In genomic region chr11:70637949-70638598, GRCh38 we compare ENCODE assay signal across 25 cellular contexts.
A peak's percentile ranks its signal among the peaks of the same experiment; 100 is the strongest.
DNase-seq lines count a peak whose midpoint lies in the region; ATAC-seq and TF ChIP-seq lines count a peak whose summit lies in the region.
"Had no signal": no experiment of that assay in that cellular context is flagged by ENCODE, and none has a peak within 500 bp of the region (broad histone marks: within the 10 kb centered on the region; RNA-seq: fewer than 3 reads in every experiment).

No MANE protein-coding gene starts in this region.

- peaks cover 0 to 8% of the 10 kb centered on the region in 2 donors for H3K27me3 Mint-ChIP-seq in natural killer cell treated with Interleukin-12 subunit alpha and Interleukin-12 subunit beta and Interleukin-15 and Interleukin-18, amount 100 ng/mL, for 72 hours
- H3K27me3 Mint-ChIP-seq: CD4-positive, CD25-positive, alpha-beta regulatory T cell had no signal

- POLR2A ChIA-PET in OCI-LY7 (lab: Charles Lee): no interaction called here

- H3K4me1 ChIP-seq in OCI-LY7 (ENCODE audit: insufficient read depth, low read length, poor library complexity, severe bottlenecking): no peaks in the 10 kb centered on the region
- H3K4me1 ChIP-seq: heart left ventricle, sigmoid colon, stomach, upper lobe of left lung had no signal

- no peak overlapping the region for H2AFZ ChIP-seq in OCI-LY7 (ENCODE audit: low read length)

- no peak overlapping the region for H3K4me3 ChIP-seq in OCI-LY7 (ENCODE audit: low read depth, low read length, poor library complexity, severe bottlenecking)
- H3K4me3 ChIP-seq: cardiac muscle cell, heart left ventricle, sigmoid colon, stomach, upper lobe of left lung had no signal

- peak; percentile 18 for DNase-seq in RPMI7951 (ENCODE audit: low read depth)
- peak; percentile 68 for DNase-seq in ecto neural progenitor cell (ENCODE audit: low spot score)
- DNase-seq in myocyte (ENCODE audit: low read depth): peak; percentile 71
- DNase-seq in superior temporal gyrus (ENCODE audit: extremely low spot score): peak; percentile 86
- DNase-seq in OCI-LY7 (ENCODE audit: low spot score): no peak
- no peak for DNase-seq in natural killer cell treated with Interleukin-12 subunit alpha and Interleukin-12 subunit beta and Interleukin-15 and Interleukin-18, amount 100 ng/mL, for 72 hours (ENCODE audit: low spot score)
- no peak for DNase-seq in Right ventricle myocardium superior
- DNase-seq in epidermal melanocyte (ENCODE audit: insufficient read length, low spot score): no peak
- DNase-seq: activated CD4-positive, alpha-beta T cell treated with anti-CD3 and anti-CD28 coated beads, Interleukin-2, amount 50 U/mL, for 1 hour; activated CD8-positive, alpha-beta memory T cell treated with anti-CD3 and anti-CD28 coated beads, Interleukin-2, amount 10 ng/mL, durations not matched to agents 7 days and 5 days; activated naive CD4-positive, alpha-beta T cell treated with anti-CD3 and anti-CD28 coated beads for 36 hours; CD4-positive, CD25-positive, alpha-beta regulatory T cell; heart left ventricle; left colon; mesendoderm; MV-4-11; naive thymus-derived CD8-positive, alpha-beta T cell; NCI-H2171; NCI-H524 treated with DMSO at 0.1 percent for 48 hours; sigmoid colon; stomach; upper lobe of left lung had no signal

- no peaks in the 10 kb centered on the region for H3K9me2 ChIP-seq in OCI-LY7 (ENCODE audit: insufficient read depth, low read length)

- H3K27ac Mint-ChIP-seq in natural killer cell treated with Interleukin-12 subunit alpha and Interleukin-12 subunit beta and Interleukin-15 and Interleukin-18, amount 100 ng/mL, for 72 hours: no peak overlapping the region
- H3K27ac Mint-ChIP-seq: activated CD8-positive, alpha-beta memory T cell treated with anti-CD3 and anti-CD28 coated beads, Interleukin-2, amount 10 ng/mL, durations not matched to agents 7 days and 5 days; activated naive CD4-positive, alpha-beta T cell treated with anti-CD3 and anti-CD28 coated beads for 36 hours; CD4-positive, CD25-positive, alpha-beta regulatory T cell; naive thymus-derived CD8-positive, alpha-beta T cell; T-helper 2 cell treated with Interferon-gamma antibody and Interleukin-4, amounts not matched to agents 5 μg/mL and 100 μg/mL, for 36 hours had no signal

- no peaks in the 10 kb centered on the region for H3K36me3 Mint-ChIP-seq in natural killer cell treated with Interleukin-12 subunit alpha and Interleukin-12 subunit beta and Interleukin-15 and Interleukin-18, amount 100 ng/mL, for 72 hours
- H3K36me3 Mint-ChIP-seq: activated CD8-positive, alpha-beta memory T cell treated with anti-CD3 and anti-CD28 coated beads, Interleukin-2, amount 10 ng/mL, durations not matched to agents 7 days and 5 days; CD4-positive, CD25-positive, alpha-beta regulatory T cell; naive thymus-derived CD8-positive, alpha-beta T cell had no signal

- H3K4me2 ChIP-seq in OCI-LY7 (ENCODE audit: low read length): no peak overlapping the region

- H4K20me1 ChIP-seq in OCI-LY7 (ENCODE audit: insufficient read depth, low read length): no peaks in the 10 kb centered on the region

- no peaks in the 10 kb centered on the region for H3K79me2 ChIP-seq in OCI-LY7 (ENCODE audit: insufficient read depth, low read depth, low read length)

- no peak overlapping the region for H3K27ac ChIP-seq in OCI-LY7 (ENCODE audit: low read depth, low read length, poor library complexity, severe bottlenecking)
- H3K27ac ChIP-seq: cardiac muscle cell, heart left ventricle, sigmoid colon, stomach, upper lobe of left lung, VCaP had no signal

- no peak overlapping the region for H3K4me3 Mint-ChIP-seq in natural killer cell treated with Interleukin-12 subunit alpha and Interleukin-12 subunit beta and Interleukin-15 and Interleukin-18, amount 100 ng/mL, for 72 hours
- H3K4me3 Mint-ChIP-seq: activated CD8-positive, alpha-beta memory T cell treated with anti-CD3 and anti-CD28 coated beads, Interleukin-2, amount 10 ng/mL, durations not matched to agents 7 days and 5 days; activated naive CD4-positive, alpha-beta T cell treated with anti-CD3 and anti-CD28 coated beads for 36 hours; naive thymus-derived CD8-positive, alpha-beta T cell; T-helper 2 cell treated with Interferon-gamma antibody and Interleukin-4, amounts not matched to agents 5 μg/mL and 100 μg/mL, for 36 hours had no signal

- CTCF ChIA-PET in OCI-LY7 (lab: Charles Lee; ENCODE audit: unreplicated experiment): no interaction called here

- no peaks in the 10 kb centered on the region for H3K9me3 ChIP-seq in OCI-LY7 (ENCODE audit: low read length)
- H3K9me3 ChIP-seq: heart left ventricle, sigmoid colon, stomach, upper lobe of left lung had no signal

- ATAC-seq in natural killer cell treated with Interleukin-12 subunit alpha and Interleukin-12 subunit beta and Interleukin-15 and Interleukin-18, amount 100 ng/mL, for 72 hours: no peak
- ATAC-seq in Right ventricle myocardium superior (ENCODE audit: poor library complexity): no peak
- ATAC-seq: activated CD8-positive, alpha-beta memory T cell treated with anti-CD3 and anti-CD28 coated beads, Interleukin-2, amount 10 ng/mL, durations not matched to agents 7 days and 5 days; heart left ventricle; left colon; naive thymus-derived CD8-positive, alpha-beta T cell had no signal

- no peak for TF ChIP-seq CTCF in OCI-LY7 (conservative IDR thresholded peaks at IDR 0.05; ENCODE audit: low read length)

- H3K9me3 Mint-ChIP-seq in natural killer cell treated with Interleukin-12 subunit alpha and Interleukin-12 subunit beta and Interleukin-15 and Interleukin-18, amount 100 ng/mL, for 72 hours: no peaks in the 10 kb centered on the region
- H3K9me3 Mint-ChIP-seq: activated naive CD4-positive, alpha-beta T cell treated with anti-CD3 and anti-CD28 coated beads for 36 hours; naive thymus-derived CD8-positive, alpha-beta T cell; T-helper 2 cell treated with Interferon-gamma antibody and Interleukin-4, amounts not matched to agents 5 μg/mL and 100 μg/mL, for 36 hours had no signal

- H3K4me1 Mint-ChIP-seq in natural killer cell treated with Interleukin-12 subunit alpha and Interleukin-12 subunit beta and Interleukin-15 and Interleukin-18, amount 100 ng/mL, for 72 hours (ENCODE audit: low read depth in 2 of 2): no peaks in the 10 kb centered on the region
- H3K4me1 Mint-ChIP-seq: activated CD8-positive, alpha-beta memory T cell treated with anti-CD3 and anti-CD28 coated beads, Interleukin-2, amount 10 ng/mL, durations not matched to agents 7 days and 5 days; CD4-positive, CD25-positive, alpha-beta regulatory T cell; naive thymus-derived CD8-positive, alpha-beta T cell had no signal

- no TSS peak for BruUV-seq in OCI-LY7 (replicated peaks; lab: Mats Ljungman, UMichigan)

- intact Hi-C loops in OCI-LY7 (cut with micrococcal nuclease; ENCODE audit: unreplicated experiment) (no loop called here), Right ventricle myocardium superior (cut with DNase I) (no loop called here)

- H3K36me3 ChIP-seq in OCI-LY7 (ENCODE audit: insufficient read depth, low read length): no peaks in the 10 kb centered on the region
- H3K36me3 ChIP-seq: cardiac muscle cell, heart left ventricle, sigmoid colon, stomach, upper lobe of left lung had no signal

Comparison
In these comparisons a context has a peak if more than half of its experiments do, and no peak if none do; other contexts are left out.
1. DNase-seq: peak in RPMI7951 (single experiment), ecto neural progenitor cell (single experiment), myocyte (single experiment) and superior temporal gyrus (single experiment); none in OCI-LY7 (single experiment), natural killer cell treated with Interleukin-12 subunit alpha and Interleukin-12 subunit beta and Interleukin-15 and Interleukin-18, amount 100 ng/mL, for 72 hours (single experiment), Right ventricle myocardium superior (single experiment) and epidermal melanocyte (single experiment).